In the genomic region with DNA sequence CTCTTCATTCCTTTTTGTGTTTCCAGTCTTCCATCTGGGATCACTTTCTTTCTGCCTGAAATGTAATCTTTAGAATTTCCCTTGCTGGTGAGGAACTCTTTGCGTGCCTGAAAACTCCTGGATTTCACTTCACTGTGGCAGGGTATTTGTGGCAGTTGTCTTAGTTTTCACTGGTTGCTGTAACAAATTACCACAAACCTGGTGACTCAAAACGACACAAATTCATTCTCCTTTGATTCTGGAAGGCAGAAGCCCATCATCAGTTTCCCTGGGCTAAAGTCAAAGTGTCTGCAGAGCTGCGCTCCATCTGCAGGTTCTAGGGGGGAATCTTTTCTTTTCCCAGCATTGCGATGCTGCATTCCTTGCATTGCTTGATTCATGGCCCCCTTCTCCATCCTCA, we compare ENCODE assay signal across 1 cellular context.
TF ChIP-seq lines count a peak whose summit lies in the region.

No MANE protein-coding gene starts in this region.

TF ChIP-seq in GM12878, 131 proteins besides CTCF, POLR2A, EP300 and RAD21:
- TF ChIP-seq CHD4 (IDR thresholded peaks at IDR 0.05) (no peak), JUNB (IDR thresholded peaks at IDR 0.05) (peak; percentile 73), CEBPB (IDR thresholded peaks at IDR 0.05; ENCODE audit: borderline replicate concordance in 1 of 2, low read depth in 2 of 2, low read length in 2 of 2) (no peak), EED (IDR thresholded peaks at IDR 0.05; ENCODE audit: low read depth) (peak; percentile 32; the same call in 1 of the 2 replicates), FOXM1 (IDR thresholded peaks at IDR 0.05; ENCODE audit: low read depth, low read length) (0 out of 2 replicates have a peak, but pooled peaks have one; percentile 34), RUNX3 (IDR thresholded peaks at IDR 0.05; ENCODE audit: low read length) (peak; percentile 78; the same call in 1 of the 2 replicates)
